In genomic region chr7:36650766-36651310, GRCh38 we compare ENCODE assay signal across 20 cellular contexts.
DNase-seq lines count a peak whose midpoint lies in the region; ATAC-seq, FAIRE-seq and TF ChIP-seq lines count a peak whose summit lies in the region.
"Had no signal": no experiment of that assay in that cellular context is flagged by ENCODE, and none has a peak within 500 bp of the region (broad histone marks: within the 10 kb centered on the region; RNA-seq: fewer than 3 reads in every experiment).

No MANE protein-coding gene starts in this region.

- H4K20me1 ChIP-seq in GM12878 (ENCODE audit: control insufficient read depth, insufficient read depth), result no peaks in the 10 kb centered on the region

- TF ChIP-seq EP300 in A549 (IDR thresholded peaks at IDR 0.05), result no peak
- TF ChIP-seq EP300 in GM12878 (IDR thresholded peaks at IDR 0.05; ENCODE audit: borderline replicate concordance in 1 of 2, control insufficient read depth in 1 of 2, low read depth in 2 of 2, low read length in 2 of 2), result no peak
- TF ChIP-seq EP300 in tibial nerve (IDR thresholded peaks at IDR 0.05), result no peak

- TF ChIP-seq POLR2A in A549 (IDR thresholded peaks at IDR 0.05; ENCODE audit: low read length) (no peak), GM12891 (IDR thresholded peaks at IDR 0.05; ENCODE audit: low read depth, low read length) (no peak), GM12878 (IDR thresholded peaks at IDR 0.05; ENCODE audit: low read depth, low read length) (no peak), tibial nerve (IDR thresholded peaks at IDR 0.05) (no peak)

- no peaks in the 10 kb centered on the region for H3K9me3 Mint-ChIP-seq in naive thymus-derived CD8-positive, alpha-beta T cell
- no peaks in the 10 kb centered on the region for H3K9me3 Mint-ChIP-seq in T-cell
- H3K9me3 Mint-ChIP-seq: CD4-positive, alpha-beta T cell; endodermal cell had no signal

- FAIRE-seq in A549 (lab: Jason Lieb, UNC), result no peak
- no peak for FAIRE-seq in GM12891 (lab: Jason Lieb, UNC)
- no peak for FAIRE-seq in GM12878 (lab: Jason Lieb, UNC)
- FAIRE-seq: GM12892 had no signal

- H3K27me3 ChIP-seq in GM12878 (replicated peaks in 1 of 2; ENCODE audit: control insufficient read depth in 2 of 2, insufficient read depth in 2 of 2, low read length in 1 of 2) (peaks cover 0 to 1% of the 10 kb centered on the region in 2 experiments; a peak in 2 of 4 replicates), tibial nerve (no peaks in the 10 kb centered on the region)
- H3K27me3 ChIP-seq: neural progenitor cell had no signal

- CTCF ChIA-PET in A549 (lab: Yijun Ruan, JAX) (interaction anchor here (1.2 kb wide), 1 partner anchor 163 kb away, joined by 4 read pairs; no protein-coding TSS in a partner anchor), GM12878 (lab: Yijun Ruan, JAX) (interaction anchor here (1.1 kb wide), 1 partner anchor 20 kb away, joined by 4 read pairs; no protein-coding TSS in a partner anchor), T-cell (lab: Charles Lee) (no interaction called here)

- TF ChIP-seq RAD21 in A549 (conservative IDR thresholded peaks at IDR 0.05 in 1 of 2, IDR thresholded peaks at IDR 0.05 in 1 of 2) (no peak), GM12878 (IDR thresholded peaks at IDR 0.05; ENCODE audit: insufficient read depth, low read depth, low read length) (no peak)

- H3K4me1 Mint-ChIP-seq in naive thymus-derived CD8-positive, alpha-beta T cell, result peaks cover 26 to 54% (median 43%) of the 10 kb centered on the region in 4 donors
- peaks cover 14 to 36% (median 35%) of the 10 kb centered on the region in 3 donors for H3K4me1 Mint-ChIP-seq in T-cell

- no peaks in the 10 kb centered on the region for H3K36me3 ChIP-seq in GM12878 (ENCODE audit: control insufficient read depth in 2 of 2, insufficient read depth in 2 of 2, low read length in 1 of 2)
- no peaks in the 10 kb centered on the region for H3K36me3 ChIP-seq in tibial nerve
- H3K36me3 ChIP-seq: neural progenitor cell had no signal

- RAD21 ChIA-PET in GM12878 (lab: Charles Lee; ENCODE audit: unreplicated experiment), result no interaction called here

- H3K9me3 ChIP-seq in A549, result no peaks in the 10 kb centered on the region
- H3K9me3 ChIP-seq in GM12878 (replicated peaks; ENCODE audit: control insufficient read depth, insufficient read depth, low read length), result no peaks in the 10 kb centered on the region
- H3K9me3 ChIP-seq in tibial nerve, result no peaks in the 10 kb centered on the region

- in situ Hi-C loops in GM12878 (cut with MboI), result no loop called here

- intact Hi-C loops in GM12878 (cut with micrococcal nuclease; ENCODE audit: unreplicated experiment), result no loop called here

- H3K4me1 ChIP-seq in A549 (peaks cover 40% of the 10 kb centered on the region), GM12878 (ENCODE audit: control insufficient read depth, insufficient read depth, low read length) (no peaks in the 10 kb centered on the region), tibial nerve (no peaks in the 10 kb centered on the region)

- peak overlapping the region in 7 of 10 donors; percentile 12 to 75 (median 62) for H3K27ac Mint-ChIP-seq in naive thymus-derived CD8-positive, alpha-beta T cell
- H3K27ac Mint-ChIP-seq in T-cell, result peak overlapping the region in 1 of 2 donors; percentile 44
- H3K27ac Mint-ChIP-seq: activated CD4-positive, alpha-beta T cell treated with anti-CD3 and anti-CD28 coated beads for 36 hours; activated naive CD8-positive, alpha-beta T cell treated with anti-CD3 and anti-CD28 coated beads for 36 hours; CD4-positive, alpha-beta T cell; endodermal cell; neural progenitor cell had no signal

- TF ChIP-seq CTCF in A549 (IDR thresholded peaks at IDR 0.05), result no peak
- no peak for TF ChIP-seq CTCF in GM12878 (IDR thresholded peaks at IDR 0.05 in 2 of 3, conservative IDR thresholded peaks at IDR 0.05 in 1 of 3; ENCODE audit: control insufficient read depth in 2 of 3, extremely low read depth in 1 of 3, insufficient read depth in 1 of 3, low read depth in 3 of 3, low read length in 3 of 3)
- no peak for TF ChIP-seq CTCF in tibial nerve (IDR thresholded peaks at IDR 0.05)

- no peaks in the 10 kb centered on the region for H3K27me3 Mint-ChIP-seq in naive thymus-derived CD8-positive, alpha-beta T cell
- H3K27me3 Mint-ChIP-seq in T-cell, result no peaks in the 10 kb centered on the region
- H3K27me3 Mint-ChIP-seq: activated CD4-positive, alpha-beta T cell treated with anti-CD3 and anti-CD28 coated beads for 36 hours; activated naive CD8-positive, alpha-beta T cell treated with anti-CD3 and anti-CD28 coated beads for 36 hours; CD4-positive, alpha-beta T cell had no signal

- H3K4me2 ChIP-seq in A549 (peak overlapping the region; percentile 52), GM12878 (ENCODE audit: control insufficient read depth, insufficient read depth) (no peak overlapping the region)
- H3K4me2 ChIP-seq: neural progenitor cell had no signal

- H3K79me2 ChIP-seq in GM12878 (ENCODE audit: control insufficient read depth, insufficient read depth, low read length), result no peaks in the 10 kb centered on the region

- ATAC-seq in A549 (peak; percentile 47 to 56; a peak in 3 of 6 replicates), GM12878 (peak; percentile 28; the same call in 1 of the 3 replicates), T-cell (replicated peaks in 1 of 4) (no peak)
- no peak for ATAC-seq in naive thymus-derived CD8-positive, alpha-beta T cell
- ATAC-seq: left cardiac atrium had no signal

- DNase-seq in A549 (ENCODE audit: low read depth in 1 of 2, low spot score in 1 of 2), result no peak
- DNase-seq in GM12891 (ENCODE audit: insufficient read length, low spot score), result no peak
- DNase-seq in GM12878 (ENCODE audit: low read depth, low spot score), result no peak
- no peak for DNase-seq in naive thymus-derived CD8-positive, alpha-beta T cell
- no peak for DNase-seq in tibial nerve (ENCODE audit: low spot score in 2 of 2)
- DNase-seq in NCI-H1417 treated with DMSO at 0.1 percent for 48 hours (lab: John Stamatoyannopoulos, UW), result no peak
- no peak for DNase-seq in T-cell
- DNase-seq in NCI-H82 treated with DMSO at 0.1 percent for 48 hours (lab: John Stamatoyannopoulos, UW; ENCODE audit: unreplicated experiment), result no peak
- DNase-seq: activated CD4-positive, alpha-beta T cell treated with anti-CD3 and anti-CD28 coated beads for 36 hours; activated naive CD8-positive, alpha-beta T cell treated with anti-CD3 and anti-CD28 coated beads for 36 hours; CD4-positive, alpha-beta T cell; endodermal cell; left cardiac atrium; midbrain; NCI-H1092; NCI-H2029; NCI-H446 treated with DMSO at 0.1 percent for 48 hours; SW 1271 had no signal

- no TSS peak for BruUV-seq in GM12878 (replicated peaks; lab: Mats Ljungman, UMichigan)

- SMC1A ChIA-PET in GM12878 (lab: Charles Lee; ENCODE audit: uncharacterized antibody, unreplicated experiment), result no interaction called here

- H3K4me3 Mint-ChIP-seq in naive thymus-derived CD8-positive, alpha-beta T cell, result no peak overlapping the region
- no peak overlapping the region for H3K4me3 Mint-ChIP-seq in T-cell
- H3K4me3 Mint-ChIP-seq: activated CD4-positive, alpha-beta T cell treated with anti-CD3 and anti-CD28 coated beads for 36 hours; activated naive CD8-positive, alpha-beta T cell treated with anti-CD3 and anti-CD28 coated beads for 36 hours; CD4-positive, alpha-beta T cell; endodermal cell; neural progenitor cell had no signal

- H3K27ac ChIP-seq in A549 (peak overlapping the region; percentile 38 to 79; a peak in 5 of 6 replicates), GM12878 (ENCODE audit: control insufficient read depth, insufficient read depth) (no peak overlapping the region), tibial nerve (no peak overlapping the region)
- H3K27ac ChIP-seq: neural progenitor cell had no signal

- H2AFZ ChIP-seq in GM12878 (ENCODE audit: control insufficient read depth, low read depth, low read length), result no peak overlapping the region
- H2AFZ ChIP-seq: neural progenitor cell had no signal

- POLR2A ChIA-PET in A549 (lab: Yijun Ruan, JAX), result no interaction called here
- POLR2A ChIA-PET in GM12878 (lab: Charles Lee), result no interaction called here
- POLR2A ChIA-PET in naive thymus-derived CD8-positive, alpha-beta T cell (lab: Charles Lee), result interaction anchor here (1.5 kb wide), 1 partner anchor 9 kb away, joined by 4 read pairs; no protein-coding TSS in a partner anchor
- POLR2A ChIA-PET in T-cell (lab: Charles Lee), result interaction anchor here in 1 of 2 donors (0.7 kb wide), 1 partner anchor 23 kb away, joined by 4 read pairs; no protein-coding TSS in a partner anchor

- no peak overlapping the region for H3K4me3 ChIP-seq in A549
- no peak overlapping the region for H3K4me3 ChIP-seq in GM12878
- no peak overlapping the region for H3K4me3 ChIP-seq in tibial nerve
- H3K4me3 ChIP-seq: neural progenitor cell had no signal

- 56% methylated on average over 7 of the region's 7 CpGs for WGBS in A549 (ENCODE audit: missing lambda C conversion rate)
- WGBS in GM12878 (ENCODE audit: insufficient coverage, insufficient replicate concordance, low lambda C conversion rate, missing lambda C conversion rate), result 47% methylated on average over 7 of the region's 7 CpGs
- 72 to 84% methylated on average over 7 of the region's 7 CpGs for WGBS in tibial nerve, 2 donors

- no peak overlapping the region for H3K9ac ChIP-seq in GM12878 (ENCODE audit: control insufficient read depth, insufficient read depth, low read length)
- H3K9ac ChIP-seq: neural progenitor cell had no signal

- peaks cover 10 to 66% (median 28%) of the 10 kb centered on the region in 3 donors for H3K36me3 Mint-ChIP-seq in naive thymus-derived CD8-positive, alpha-beta T cell
- H3K36me3 Mint-ChIP-seq in T-cell, result peaks cover 8% of the 10 kb centered on the region
- H3K36me3 Mint-ChIP-seq: neural progenitor cell had no signal

TF ChIP-seq in A549, 52 proteins besides CTCF, POLR2A, EP300 and RAD21 (continues in another document):
- TF ChIP-seq ZNF302 (CRISPR knock-in tag; IDR thresholded peaks at IDR 0.05) (no peak), ESRRA (IDR thresholded peaks at IDR 0.05; ENCODE audit: borderline replicate concordance, low read length) (no peak), PHF8 (IDR thresholded peaks at IDR 0.05; ENCODE audit: borderline replicate concordance, low read depth) (no peak), RNF2 (IDR thresholded peaks at IDR 0.05; ENCODE audit: borderline replicate concordance, low read depth) (no peak)

TF ChIP-seq in GM12891, 5 proteins besides CTCF, POLR2A, EP300 and RAD21:
- TF ChIP-seq TAF1 (IDR thresholded peaks at IDR 0.05; ENCODE audit: low read depth, low read length) (no peak), SPI1 (IDR thresholded peaks at IDR 0.05; ENCODE audit: low read depth, low read length) (peak; percentile 44; the same call in 1 of the 2 replicates), POU2F2 (IDR thresholded peaks at IDR 0.05; ENCODE audit: low read depth, low read length) (no peak)

TF ChIP-seq in GM12878, 131 proteins besides CTCF, POLR2A, EP300 and RAD21:
- TF ChIP-seq IKZF1 (conservative IDR thresholded peaks at IDR 0.05) (no peak), TCF12 (IDR thresholded peaks at IDR 0.05; ENCODE audit: low read depth, low read length) (no peak), SPI1 (IDR thresholded peaks at IDR 0.05; ENCODE audit: borderline replicate concordance, insufficient read depth, low read depth, low read length) (peak; percentile 37; the same call in 1 of the 2 replicates)

Comparison
In these comparisons a context has a peak if more than half of its experiments do, and no peak if none do; other contexts are left out.
1. ATAC-seq: peak in A549 (2 of 2) and GM12878 (single experiment); none in naive thymus-derived CD8-positive, alpha-beta T cell (0 of 2) and T-cell (0 of 4).
2. H3K27ac ChIP-seq: peak in A549 (2 of 2); none in GM12878 (single experiment) and tibial nerve (0 of 4).
3. CTCF ChIA-PET loops: an anchor here in A549 (1.2 kb wide) and GM12878 (1.1 kb wide); none called in T-cell.